Comparison of ENCODE assay signal across 2 cellular contexts in the genomic region with DNA sequence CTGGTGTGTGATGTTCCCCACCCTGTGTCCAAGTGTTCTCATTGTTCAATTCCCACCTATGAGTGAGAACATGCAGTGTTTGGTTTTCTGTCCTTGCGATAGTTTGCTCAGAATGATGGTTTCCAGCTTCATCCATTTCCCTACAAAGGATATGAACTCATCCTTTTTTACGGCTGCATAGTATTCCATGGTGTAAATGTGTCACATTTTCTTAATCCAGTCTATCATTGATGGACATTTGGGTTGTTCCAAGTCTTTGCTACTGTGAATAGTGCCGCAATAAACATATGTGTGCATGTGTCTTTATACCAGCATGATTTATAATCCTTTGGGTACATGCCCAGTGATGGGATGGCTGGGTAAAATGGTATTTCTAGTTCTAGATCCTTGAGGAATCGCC.
TF ChIP-seq lines count a peak whose summit lies in the region.

No MANE protein-coding gene starts in this region.

TF ChIP-seq in HEK293, 187 proteins besides CTCF, POLR2A, EP300 and RAD21:
- peak; percentile 98 for TF ChIP-seq ZNF146 (tag by site-specific recombination; IDR thresholded peaks at IDR 0.05)
- TF ChIP-seq, protein P1, sequence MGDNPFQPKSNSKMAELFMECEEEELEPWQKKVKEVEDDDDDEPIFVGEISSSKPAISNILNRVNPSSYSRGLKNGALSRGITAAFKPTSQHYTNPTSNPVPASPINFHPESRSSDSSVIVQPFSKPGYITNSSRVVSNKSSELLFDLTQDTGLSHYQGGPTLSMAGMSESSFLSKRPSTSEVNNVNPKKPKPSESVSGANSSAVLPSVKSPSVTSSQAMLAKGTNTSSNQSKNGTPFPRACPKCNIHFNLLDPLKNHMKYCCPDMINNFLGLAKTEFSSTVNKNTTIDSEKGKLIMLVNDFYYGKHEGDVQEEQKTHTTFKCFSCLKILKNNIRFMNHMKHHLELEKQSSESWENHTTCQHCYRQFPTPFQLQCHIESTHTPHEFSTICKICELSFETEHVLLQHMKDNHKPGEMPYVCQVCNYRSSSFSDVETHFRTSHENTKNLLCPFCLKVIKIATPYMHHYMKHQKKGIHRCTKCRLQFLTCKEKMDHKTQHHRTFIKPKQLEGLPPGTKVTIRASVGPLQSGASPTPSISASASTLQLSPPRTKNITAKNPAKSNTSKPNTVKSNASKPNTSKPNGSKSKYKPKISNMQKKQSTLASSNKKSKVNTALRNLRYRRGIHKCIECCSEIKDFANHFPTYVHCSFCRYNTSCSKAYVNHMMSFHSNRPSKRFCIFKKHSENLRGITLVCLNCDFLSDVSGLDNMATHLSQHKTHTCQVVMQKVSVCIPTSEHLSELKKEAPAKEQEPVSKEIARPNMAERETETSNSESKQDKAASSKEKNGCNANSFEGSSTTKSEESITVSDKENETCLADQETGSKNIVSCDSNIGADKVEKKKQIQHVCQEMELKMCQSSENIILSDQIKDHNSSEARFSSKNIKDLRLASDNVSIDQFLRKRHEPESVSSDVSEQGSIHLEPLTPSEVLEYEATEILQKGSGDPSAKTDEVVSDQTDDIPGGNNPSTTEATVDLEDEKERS (tag by site-specific recombination; IDR thresholded peaks at IDR 0.05): peak; percentile 28; the same call in 1 of the 2 replicates
- TF ChIP-seq, protein P2, sequence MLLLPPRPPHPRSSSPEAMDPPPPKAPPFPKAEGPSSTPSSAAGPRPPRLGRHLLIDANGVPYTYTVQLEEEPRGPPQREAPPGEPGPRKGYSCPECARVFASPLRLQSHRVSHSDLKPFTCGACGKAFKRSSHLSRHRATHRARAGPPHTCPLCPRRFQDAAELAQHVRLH (tag by site-specific recombination; IDR thresholded peaks at IDR 0.05): peak; percentile 65; the same call in 1 of the 2 replicates

TF ChIP-seq in K562, 482 proteins besides CTCF, POLR2A, EP300 and RAD21:
- TF ChIP-seq RBM25 (IDR thresholded peaks at IDR 0.05; ENCODE audit: low read depth, low read length, severe bottlenecking) (peak; percentile 32), BCOR (IDR thresholded peaks at IDR 0.05) (peak; percentile 56), ZNF146 (CRISPR knock-in tag; IDR thresholded peaks at IDR 0.05; ENCODE audit: unreplicated experiment) (peak; percentile 83)
